Comparison of ENCODE assay signal across 24 cellular contexts in genomic region chr4:102454278-102454677, GRCh38.
"Had no signal": no experiment of that assay in that cellular context is flagged by ENCODE, and none has a peak within 500 bp of the region (broad histone marks: within the 10 kb centered on the region; RNA-seq: fewer than 3 reads in every experiment).

No MANE protein-coding gene starts in this region.

- DNase-seq: activated CD4-positive, alpha-beta T cell treated with anti-CD3 and anti-CD28 coated beads, Interleukin-2, amount 10 ng/mL, durations not matched to agents 24 days and 14 days; activated CD8-positive, alpha-beta T cell treated with anti-CD3 and anti-CD28 coated beads, Interleukin-2, amount 10 ng/mL, durations not matched to agents 7 days and 5 days; activated naive CD4-positive, alpha-beta T cell treated with anti-CD3 and anti-CD28 coated beads for 36 hours; activated naive CD8-positive, alpha-beta T cell treated with anti-CD3 and anti-CD28 coated beads, Interleukin-2, amount 50 U/mL, for 24 hours; activated T-cell treated with anti-CD3 and anti-CD28 coated beads, Interleukin-2, amount 50 U/mL, for 4 hours; aorta; brain microvascular endothelial cell; effector CD4-positive, alpha-beta T cell; gastrocnemius medialis; head of caudate nucleus; midbrain; nucleus accumbens; stimulated activated CD4-positive, alpha-beta T cell treated with anti-CD3 and anti-CD28 coated beads, Interleukin-4, amount 100 ng/mL, for 1 hour; T-helper 9 cell had no signal

- H3K27ac ChIP-seq: brain microvascular endothelial cell, coronary artery, gastrocnemius medialis, thoracic aorta had no signal

- H3K27ac Mint-ChIP-seq: activated CD4-positive, alpha-beta T cell treated with anti-CD3 and anti-CD28 coated beads, Interleukin-2, amount 10 ng/mL, durations not matched to agents 24 days and 14 days; activated CD8-positive, alpha-beta T cell treated with anti-CD3 and anti-CD28 coated beads, Interleukin-2, amount 10 ng/mL, durations not matched to agents 7 days and 5 days; activated naive CD4-positive, alpha-beta T cell treated with anti-CD3 and anti-CD28 coated beads for 36 hours; nephron; stimulated activated effector memory CD8-positive, alpha-beta T cell treated with anti-CD3 and anti-CD28 coated beads, Interleukin-12 subunit alpha, Interleukin-12 subunit beta, amount 100 ng/mL, for 72 hours had no signal

- H3K27me3 ChIP-seq: gastrocnemius medialis had no signal

- H3K4me1 ChIP-seq: gastrocnemius medialis had no signal

- H3K36me3 ChIP-seq: brain microvascular endothelial cell, gastrocnemius medialis, thoracic aorta had no signal

- H3K9me3 Mint-ChIP-seq: activated naive CD4-positive, alpha-beta T cell treated with anti-CD3 and anti-CD28 coated beads for 36 hours; activated naive CD8-positive, alpha-beta T cell treated with anti-CD3 and anti-CD28 coated beads, Interleukin-2, amount 50 U/mL, for 24 hours; activated T-cell treated with anti-CD3 and anti-CD28 coated beads, Interleukin-2, amount 50 U/mL, for 4 hours; central memory CD8-positive, alpha-beta T cell; stimulated activated effector memory CD8-positive, alpha-beta T cell treated with anti-CD3 and anti-CD28 coated beads, Interleukin-12 subunit alpha, Interleukin-12 subunit beta, amount 100 ng/mL, for 72 hours had no signal

- H3K4me3 Mint-ChIP-seq: activated CD4-positive, alpha-beta T cell treated with anti-CD3 and anti-CD28 coated beads, Interleukin-2, amount 10 ng/mL, durations not matched to agents 24 days and 14 days; activated CD8-positive, alpha-beta T cell treated with anti-CD3 and anti-CD28 coated beads, Interleukin-2, amount 10 ng/mL, durations not matched to agents 7 days and 5 days; activated naive CD4-positive, alpha-beta T cell treated with anti-CD3 and anti-CD28 coated beads for 36 hours; activated naive CD8-positive, alpha-beta T cell treated with anti-CD3 and anti-CD28 coated beads, Interleukin-2, amount 50 U/mL, for 24 hours; activated T-cell treated with anti-CD3 and anti-CD28 coated beads, Interleukin-2, amount 50 U/mL, for 4 hours; central memory CD8-positive, alpha-beta T cell; nephron; stimulated activated effector memory CD8-positive, alpha-beta T cell treated with anti-CD3 and anti-CD28 coated beads, Interleukin-12 subunit alpha, Interleukin-12 subunit beta, amount 100 ng/mL, for 72 hours had no signal

- H3K4me2 ChIP-seq: smooth muscle cell had no signal

- H3K4me1 Mint-ChIP-seq: central memory CD8-positive, alpha-beta T cell; nephron had no signal

- H3K9me3 ChIP-seq: gastrocnemius medialis, thoracic aorta had no signal

- H3K36me3 Mint-ChIP-seq: stimulated activated effector memory CD8-positive, alpha-beta T cell treated with anti-CD3 and anti-CD28 coated beads, Interleukin-12 subunit alpha, Interleukin-12 subunit beta, amount 100 ng/mL, for 72 hours had no signal

- ATAC-seq: activated CD8-positive, alpha-beta T cell treated with anti-CD3 and anti-CD28 coated beads, Interleukin-2, amount 10 ng/mL, durations not matched to agents 7 days and 5 days; activated naive CD8-positive, alpha-beta T cell treated with anti-CD3 and anti-CD28 coated beads, Interleukin-2, amount 50 U/mL, for 24 hours; activated T-cell treated with anti-CD3 and anti-CD28 coated beads, Interleukin-2, amount 50 U/mL, for 4 hours; esophagus mucosa; gastrocnemius medialis; left lobe of liver; sciatic nerve; stimulated activated effector memory CD8-positive, alpha-beta T cell treated with anti-CD3 and anti-CD28 coated beads, Interleukin-12 subunit alpha, Interleukin-12 subunit beta, amount 100 ng/mL, for 72 hours had no signal

- H3K4me3 ChIP-seq: coronary artery, gastrocnemius medialis, lung, smooth muscle cell, thoracic aorta had no signal

- H3K27me3 Mint-ChIP-seq: activated CD4-positive, alpha-beta T cell treated with anti-CD3 and anti-CD28 coated beads, Interleukin-2, amount 10 ng/mL, durations not matched to agents 24 days and 14 days; activated naive CD8-positive, alpha-beta T cell treated with anti-CD3 and anti-CD28 coated beads, Interleukin-2, amount 50 U/mL, for 24 hours had no signal
